6 cellular contexts compared by ENCODE assay signal in genomic region chr21:5068649-5069048, GRCh38.
DNase-seq lines count a peak whose midpoint lies in the region; ATAC-seq and TF ChIP-seq lines count a peak whose summit lies in the region.
"Not testable (repeated sequence)": the region's sequence is repeated elsewhere in the genome, so short reads cannot be mapped to it uniquely, and the experiment has no call there.

No MANE protein-coding gene starts in this region.

- no CpG with 5 or more reads among the region's 5 CpGs for WGBS in gastroesophageal sphincter (ENCODE audit: low coverage in 1 of 2), 2 donors
- WGBS in heart left ventricle, 4 donors: 56% methylated on average over 1 of the region's 5 CpGs; no CpG with 5 or more reads in 3 of the 4 donors
- WGBS in right cardiac atrium: no CpG with 5 or more reads among the region's 5 CpGs

- not testable (repeated sequence) for H4K20me1 ChIP-seq in PC-3 (ENCODE audit: low read length)

- not testable (repeated sequence) for H3K36me3 ChIP-seq in PC-3 (ENCODE audit: low read depth, low read length); gastroesophageal sphincter; heart left ventricle; mucosa of descending colon (ENCODE audit: low read depth); gastrocnemius medialis

- not testable (repeated sequence) for H3K79me2 ChIP-seq in PC-3 (ENCODE audit: low read length)

- not testable (repeated sequence) for H3K27me3 ChIP-seq in PC-3 (ENCODE audit: low read length); gastroesophageal sphincter; heart left ventricle; right cardiac atrium (ENCODE audit: control insufficient read depth, insufficient read depth); gastrocnemius medialis

- in situ Hi-C loops in gastrocnemius medialis (cut with MboI; ENCODE audit: low sequenced_read_pairs in 4 of 4): not testable (repeated sequence)

- H3K27ac ChIP-seq in PC-3 (ENCODE audit: low read length); gastroesophageal sphincter; heart left ventricle; right cardiac atrium (ENCODE audit: low read length); gastrocnemius medialis: not testable (repeated sequence)

- DNase-seq in PC-3, heart left ventricle, right cardiac atrium, mucosa of descending colon, gastrocnemius medialis: not testable (repeated sequence)

- not testable (repeated sequence) for H3K9me2 ChIP-seq in PC-3 (replicated peaks; ENCODE audit: low read length)

- CTCF ChIA-PET in PC-3 (lab: Charles Lee): not testable (repeated sequence)

- H3K4me2 ChIP-seq in PC-3 (ENCODE audit: low read length): not testable (repeated sequence)

- H3K9ac ChIP-seq in PC-3 (ENCODE audit: low read length): not testable (repeated sequence)

- ATAC-seq in PC-3 (peak; percentile 98), gastroesophageal sphincter (peak; percentile 58), heart left ventricle (peak; percentile 59 to 78 (median 68)), right cardiac atrium (peak; percentile 56 to 74), mucosa of descending colon (peak; percentile 71), gastrocnemius medialis (peak; percentile 55 to 74)

- H3K4me3 ChIP-seq in PC-3 (ENCODE audit: low read length); gastroesophageal sphincter; heart left ventricle; right cardiac atrium (ENCODE audit: low read length); mucosa of descending colon; gastrocnemius medialis: not testable (repeated sequence)

- not testable (repeated sequence) for TF ChIP-seq POLR2A in gastroesophageal sphincter (IDR thresholded peaks at IDR 0.05); heart left ventricle (IDR thresholded peaks at IDR 0.05); gastrocnemius medialis (IDR thresholded peaks at IDR 0.05)

- H3F3A ChIP-seq in PC-3 (ENCODE audit: low read length, unreplicated experiment): not testable (repeated sequence)

- BruUV-seq in PC-3 (replicated peaks; lab: Mats Ljungman, UMichigan): not testable (repeated sequence)

- H3K9me3 ChIP-seq in PC-3 (ENCODE audit: low read length); gastroesophageal sphincter; heart left ventricle; right cardiac atrium (ENCODE audit: control insufficient read depth, low read length); mucosa of descending colon; gastrocnemius medialis: not testable (repeated sequence)

- H3K4me1 ChIP-seq in PC-3 (ENCODE audit: insufficient read depth, low read length); gastroesophageal sphincter; heart left ventricle; right cardiac atrium (ENCODE audit: control insufficient read depth, insufficient read depth, low read length); mucosa of descending colon (ENCODE audit: low read depth); gastrocnemius medialis: not testable (repeated sequence)

- intact Hi-C loops in PC-3 (cut with micrococcal nuclease); heart left ventricle (cut with DNase I); right cardiac atrium (cut with DNase I); mucosa of descending colon (cut with DNase I, micrococcal nuclease); gastrocnemius medialis (cut with DNase I; ENCODE audit: low total_unique reads): not testable (repeated sequence)

- not testable (repeated sequence) for TF ChIP-seq EP300 in gastroesophageal sphincter (IDR thresholded peaks at IDR 0.05)

- TF ChIP-seq CTCF in PC-3 (conservative IDR thresholded peaks at IDR 0.05; ENCODE audit: low read depth, low read length); gastroesophageal sphincter (IDR thresholded peaks at IDR 0.05); heart left ventricle (IDR thresholded peaks at IDR 0.05); mucosa of descending colon (IDR thresholded peaks at IDR 0.05); gastrocnemius medialis (IDR thresholded peaks at IDR 0.05 in 4 of 5, conservative IDR thresholded peaks at IDR 0.05 in 1 of 5): not testable (repeated sequence)

- POLR2A ChIA-PET in PC-3 (lab: Charles Lee; ENCODE audit: unreplicated experiment): not testable (repeated sequence)

- H2AFZ ChIP-seq in PC-3 (ENCODE audit: low read length): not testable (repeated sequence)
